ENCODE assay signal across 21 cellular contexts in the genomic region with DNA sequence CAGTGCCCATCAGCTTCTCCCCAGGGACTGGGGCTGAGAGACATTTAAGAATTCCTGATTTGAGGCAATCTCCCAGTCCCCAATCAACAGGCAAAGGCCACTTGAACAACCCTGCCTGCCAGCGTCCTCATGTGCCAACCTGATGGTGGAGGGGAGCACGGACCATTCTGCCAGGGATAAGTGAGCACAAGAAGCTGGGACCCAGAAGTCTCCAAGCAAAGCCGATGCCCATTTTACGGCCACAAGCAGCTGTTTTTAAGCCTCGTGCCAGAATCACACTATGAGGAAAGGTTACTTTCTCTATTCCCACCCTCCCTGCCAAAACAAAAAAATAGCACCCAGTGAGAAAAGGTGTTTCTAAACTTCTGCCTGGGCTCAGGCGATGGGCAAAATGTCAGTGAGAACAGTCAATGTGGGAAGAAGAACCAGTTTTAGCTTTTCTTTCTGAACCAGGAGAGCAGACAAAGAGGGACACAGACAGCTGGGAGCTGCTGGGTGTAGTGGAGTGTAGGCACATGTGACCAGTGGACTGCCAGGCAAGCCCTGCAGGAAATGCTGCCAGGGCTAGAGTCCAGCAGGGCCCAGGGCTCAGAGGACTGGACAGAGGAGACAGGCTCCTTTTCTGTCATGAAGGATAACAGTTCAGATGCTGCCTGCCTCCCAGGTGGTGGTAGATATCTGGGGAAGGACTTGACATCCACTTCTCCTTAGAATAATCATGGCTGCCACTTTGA. TPM values are rescaled to one million over a fixed set of nuclear protein-coding genes. Genes with fewer than 3 reads are reported as not detected.
"Had no signal": no experiment of that assay in that cellular context is flagged by ENCODE, and none has a peak within 500 bp of the region (broad histone marks: within the 10 kb centered on the region; RNA-seq: fewer than 3 reads in every experiment).

No MANE protein-coding gene starts in this region.

- FAIRE-seq: astrocyte, TTC549 had no signal

- DNase-seq: activated B cell treated with CpG ODN at 0.5 μM for 24 hours; activated CD4-positive, alpha-beta T cell treated with anti-CD3 and anti-CD28 coated beads, Interleukin-2, amount 10 ng/mL, durations not matched to agents 24 days and 14 days; activated naive CD4-positive, alpha-beta T cell; colonic mucosa; effector CD8-positive, alpha-beta T cell; lower lobe of right lung; natural killer cell; stimulated activated CD4-positive, alpha-beta T cell treated with anti-CD3 and anti-CD28 coated beads, Interleukin-15, amount 100 ng/mL, for 24 hours; stimulated activated CD4-positive, alpha-beta T cell treated with anti-CD3 and anti-CD28 coated beads, Interleukin-4, amount 100 ng/mL, for 4 hours; stimulated activated naive CD8-positive, alpha-beta T cell treated with anti-CD3 and anti-CD28 coated beads, Interleukin-15, amount 100 ng/mL, for 72 hours; T-helper 17 cell had no signal

- H3K27ac ChIP-seq: colonic mucosa, hepatocyte, lower lobe of right lung, thoracic aorta had no signal

- ATAC-seq: lower lobe of right lung; natural killer cell; stimulated activated naive CD8-positive, alpha-beta T cell treated with anti-CD3 and anti-CD28 coated beads, Interleukin-15, amount 100 ng/mL, for 72 hours; T-helper 17 cell had no signal

RNA-seq across cellular contexts. Expression of gene ATP2B2, which starts 57.7 kb away (rescaled TPM):
- total RNA-seq: activated B cell treated with CpG ODN at 0.5 μM for 24 hours; activated CD4-positive, alpha-beta T cell treated with anti-CD3 and anti-CD28 coated beads, Interleukin-2, amount 10 ng/mL, durations not matched to agents 24 days and 14 days; activated T-helper 1 cell treated with anti-CD3 and anti-CD28 coated beads, Interleukin-12 subunit alpha, Interleukin-12 subunit beta, Interleukin-2, Interleukin-4 antibody, amounts not matched to agents 30 ng/mL and 10 ng/mL and 1 ng/mL, durations not matched to agents 14 hours and 24 hours and 36 hours; fibroblast of lung; kidney epithelial cell; mononuclear cell; natural killer cell; pulmonary artery endothelial cell; T-helper 17 cell; thoracic aorta; ureter had no signal
